ENCODE assay signal across 18 cellular contexts in the genomic region with DNA sequence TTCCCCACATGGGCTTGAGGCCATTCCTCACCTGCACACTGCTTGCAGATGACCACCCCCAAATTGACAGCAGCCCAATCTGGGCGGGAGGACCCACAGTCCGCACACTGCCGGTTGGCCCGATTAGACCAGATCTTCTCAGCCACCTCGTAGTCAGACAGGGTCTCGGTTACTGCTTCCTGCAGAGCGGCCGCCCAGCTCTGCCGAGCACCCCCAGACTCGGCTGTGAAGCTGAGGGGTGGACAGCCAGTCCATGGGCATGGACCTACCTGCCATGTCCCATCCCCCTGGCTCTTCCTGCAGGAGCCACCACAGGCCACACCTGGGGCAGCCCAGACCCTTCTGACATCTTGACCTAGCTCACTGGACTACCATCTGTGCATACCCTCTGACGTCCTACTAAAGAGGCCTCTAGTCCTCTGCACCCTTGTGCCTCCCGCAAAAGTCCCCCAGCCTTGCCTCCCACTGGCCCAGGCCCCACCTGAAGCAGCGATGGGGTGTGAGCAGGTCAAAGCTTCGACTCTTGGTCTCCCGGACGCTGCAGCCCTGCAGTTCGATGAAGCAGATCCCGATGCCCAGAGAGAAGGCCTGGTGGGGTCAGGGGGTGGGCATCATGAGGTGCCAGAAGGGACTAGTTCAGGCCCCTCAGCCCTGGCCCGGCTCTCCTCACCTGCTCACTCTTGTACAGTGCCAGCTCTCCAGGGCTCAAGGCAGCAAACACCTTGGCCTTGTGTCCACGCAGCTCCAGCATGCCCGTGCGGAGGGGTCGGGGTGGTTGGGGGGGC. TPM values are rescaled to one million over a fixed set of nuclear protein-coding genes. Genes with fewer than 3 reads are reported as not detected.
DNase-seq lines count a peak whose midpoint lies in the region; ATAC-seq, FAIRE-seq and TF ChIP-seq lines count a peak whose summit lies in the region.
"Had no signal": no experiment of that assay in that cellular context is flagged by ENCODE, and none has a peak within 500 bp of the region (broad histone marks: within the 10 kb centered on the region; RNA-seq: fewer than 3 reads in every experiment).

No MANE protein-coding gene starts in this region.

- H2BK5ac ChIP-seq in H1 (ENCODE audit: low read depth, low read length): peak overlapping the region; percentile 90; the same call in 1 of the 2 replicates

- no peaks in the 10 kb centered on the region for H3K79me2 ChIP-seq in H1 (ENCODE audit: control insufficient read depth in 1 of 2, insufficient read depth in 2 of 2, low read length in 2 of 2)

- no peak overlapping the region for H3K9ac ChIP-seq in H1 (replicated peaks in 1 of 4; ENCODE audit: extremely low read depth in 1 of 4, low read depth in 3 of 4, low read length in 3 of 4)
- H3K9ac ChIP-seq: BLaER1 treated with 17β-estradiol and CSF1 and Interleukin-3, amounts not matched to agents 10 nM and 100 nM had no signal

- H3K27ac Mint-ChIP-seq in naive thymus-derived CD4-positive, alpha-beta T cell: no peak overlapping the region
- no peak overlapping the region for H3K27ac Mint-ChIP-seq in stimulated activated effector memory CD8-positive, alpha-beta T cell treated with anti-CD3 and anti-CD28 coated beads, Interleukin-12 subunit alpha, Interleukin-12 subunit beta, amount 100 ng/mL, for 72 hours
- H3K27ac Mint-ChIP-seq in CD8-positive, alpha-beta memory T cell: peak overlapping the region in 1 of 8 donors; percentile 47
- H3K27ac Mint-ChIP-seq: B cell; CD8-positive, alpha-beta T cell; IgD-negative memory B cell had no signal

- no peak overlapping the region for H3K4me3 Mint-ChIP-seq in naive thymus-derived CD4-positive, alpha-beta T cell
- no peak overlapping the region for H3K4me3 Mint-ChIP-seq in stimulated activated effector memory CD8-positive, alpha-beta T cell treated with anti-CD3 and anti-CD28 coated beads, Interleukin-12 subunit alpha, Interleukin-12 subunit beta, amount 100 ng/mL, for 72 hours
- no peak overlapping the region for H3K4me3 Mint-ChIP-seq in CD8-positive, alpha-beta memory T cell
- H3K4me3 Mint-ChIP-seq: B cell; CD8-positive, alpha-beta T cell; IgD-negative memory B cell had no signal

- no peaks in the 10 kb centered on the region for H3K9me3 ChIP-seq in H1 (ENCODE audit: insufficient read depth in 2 of 2, low read depth in 1 of 2, low read length in 1 of 2)
- H3K9me3 ChIP-seq in naive thymus-derived CD4-positive, alpha-beta T cell (ENCODE audit: control insufficient read depth in 2 of 3, low read length in 3 of 3): no peaks in the 10 kb centered on the region
- H3K9me3 ChIP-seq in CD8-positive, alpha-beta memory T cell (ENCODE audit: low read length): no peaks in the 10 kb centered on the region
- H3K9me3 ChIP-seq: BLaER1 treated with 17β-estradiol and CSF1 and Interleukin-3, amounts not matched to agents 10 nM and 100 nM; HAP-1 had no signal

- FAIRE-seq in H1 (lab: Jason Lieb, UNC): no peak
- FAIRE-seq: G401.6, GM12891, HepG2 had no signal

- no peak for TF ChIP-seq EP300 in H1 (IDR thresholded peaks at IDR 0.05; ENCODE audit: borderline replicate concordance in 1 of 2, low read depth in 2 of 2, low read length in 2 of 2)

- no peak overlapping the region for H2AFZ ChIP-seq in H1 (ENCODE audit: low read length)

- no peak for TF ChIP-seq POLR2A in H1 (IDR thresholded peaks at IDR 0.05; ENCODE audit: control extremely low read depth in 1 of 2, low read depth in 2 of 2, low read length in 2 of 2)

- no peaks in the 10 kb centered on the region for H3K27me3 Mint-ChIP-seq in naive thymus-derived CD4-positive, alpha-beta T cell
- H3K27me3 Mint-ChIP-seq in CD8-positive, alpha-beta memory T cell: peaks cover 0 to 2% of the 10 kb centered on the region in 2 donors

- H3K9me3 Mint-ChIP-seq in naive thymus-derived CD4-positive, alpha-beta T cell: no peaks in the 10 kb centered on the region
- no peaks in the 10 kb centered on the region for H3K9me3 Mint-ChIP-seq in stimulated activated effector memory CD8-positive, alpha-beta T cell treated with anti-CD3 and anti-CD28 coated beads, Interleukin-12 subunit alpha, Interleukin-12 subunit beta, amount 100 ng/mL, for 72 hours
- H3K9me3 Mint-ChIP-seq in CD8-positive, alpha-beta memory T cell: no peaks in the 10 kb centered on the region
- H3K9me3 Mint-ChIP-seq: CD8-positive, alpha-beta T cell had no signal

- H3K14ac ChIP-seq in H1 (ENCODE audit: insufficient read length): no peak overlapping the region

- no peak overlapping the region for H3K56ac ChIP-seq in H1 (replicated peaks; ENCODE audit: insufficient read length, low read depth, low read length)

- H4K20me1 ChIP-seq in H1 (replicated peaks in 1 of 2; ENCODE audit: control insufficient read depth in 1 of 2, insufficient read depth in 2 of 2, low read length in 2 of 2): peaks cover 0 to 6% of the 10 kb centered on the region in 2 experiments

- no peaks in the 10 kb centered on the region for H3K36me3 Mint-ChIP-seq in naive thymus-derived CD4-positive, alpha-beta T cell
- peaks cover 5% of the 10 kb centered on the region for H3K36me3 Mint-ChIP-seq in stimulated activated effector memory CD8-positive, alpha-beta T cell treated with anti-CD3 and anti-CD28 coated beads, Interleukin-12 subunit alpha, Interleukin-12 subunit beta, amount 100 ng/mL, for 72 hours
- H3K36me3 Mint-ChIP-seq in CD8-positive, alpha-beta memory T cell: peaks cover 0 to 6% (median 1%) of the 10 kb centered on the region in 3 donors
- H3K36me3 Mint-ChIP-seq: CD8-positive, alpha-beta T cell had no signal

- no peak overlapping the region for H4K5ac ChIP-seq in H1 (ENCODE audit: insufficient read length, low read depth, low read length)

- H3K23ac ChIP-seq in H1 (ENCODE audit: insufficient read length): no peak overlapping the region

- no peak overlapping the region for H2BK12ac ChIP-seq in H1 (ENCODE audit: low read depth, low read length)

- no peak overlapping the region for H3K4me3 ChIP-seq in H1 (ENCODE audit: extremely low read depth in 1 of 4, insufficient read depth in 2 of 4, low read depth in 3 of 4, low read length in 4 of 4)
- H3K4me3 ChIP-seq in naive thymus-derived CD4-positive, alpha-beta T cell (ENCODE audit: low read length): no peak overlapping the region
- H3K4me3 ChIP-seq in CD8-positive, alpha-beta memory T cell (ENCODE audit: low read length): no peak overlapping the region
- H3K4me3 ChIP-seq: BLaER1 treated with 17β-estradiol and CSF1 and Interleukin-3, amounts not matched to agents 10 nM and 100 nM; HAP-1 had no signal

- H3K4me1 ChIP-seq in H1 (replicated peaks in 1 of 4; ENCODE audit: control insufficient read depth in 3 of 4, insufficient read depth in 4 of 4, low read length in 3 of 4): peaks cover 2 to 13% (median 7%) of the 10 kb centered on the region in 4 experiments; a peak in 5 of 7 replicates
- no peaks in the 10 kb centered on the region for H3K4me1 ChIP-seq in naive thymus-derived CD4-positive, alpha-beta T cell (ENCODE audit: control insufficient read depth in 2 of 2, insufficient read depth in 2 of 2, low read length in 2 of 2)
- no peaks in the 10 kb centered on the region for H3K4me1 ChIP-seq in CD8-positive, alpha-beta memory T cell (ENCODE audit: insufficient read depth, low read length)

- peaks cover 1% of the 10 kb centered on the region; the same call in 1 of the 2 replicates for H3K23me2 ChIP-seq in H1 (ENCODE audit: low read depth, low read length)

- no peak overlapping the region for H4K91ac ChIP-seq in H1 (replicated peaks; ENCODE audit: insufficient read length, low read length)

- H3K27me3 ChIP-seq in H1 (replicated peaks in 1 of 4; ENCODE audit: control insufficient read depth in 3 of 4, extremely low read depth in 1 of 4, insufficient read depth in 3 of 4, low read length in 3 of 4): no peaks in the 10 kb centered on the region
- no peaks in the 10 kb centered on the region for H3K27me3 ChIP-seq in naive thymus-derived CD4-positive, alpha-beta T cell (ENCODE audit: control insufficient read depth in 2 of 2, insufficient read depth in 2 of 2, low read length in 2 of 2)
- H3K27me3 ChIP-seq in CD8-positive, alpha-beta memory T cell (ENCODE audit: insufficient read depth, low read length, poor library complexity, severe bottlenecking): no peaks in the 10 kb centered on the region
- H3K27me3 ChIP-seq: BLaER1 treated with 17β-estradiol and CSF1 and Interleukin-3, amounts not matched to agents 10 nM and 100 nM had no signal

- H3K18ac ChIP-seq in H1 (ENCODE audit: extremely low read depth, low read length): no peak overlapping the region

- intact Hi-C loops in naive thymus-derived CD4-positive, alpha-beta T cell (cut with micrococcal nuclease): no loop called here

- no peak for DNase-seq in RWPE1 (ENCODE audit: low spot score)
- DNase-seq in H1 (ENCODE audit: low read depth in 1 of 2, low spot score in 2 of 2): no peak
- DNase-seq in naive thymus-derived CD4-positive, alpha-beta T cell: no peak
- no peak for DNase-seq in stimulated activated effector memory CD8-positive, alpha-beta T cell treated with anti-CD3 and anti-CD28 coated beads, Interleukin-12 subunit alpha, Interleukin-12 subunit beta, amount 100 ng/mL, for 72 hours (ENCODE audit: low spot score in 2 of 2)
- no peak for DNase-seq in CD8-positive, alpha-beta memory T cell
- DNase-seq: CD8-positive, alpha-beta T cell; COR-L47; KBM-7 had no signal

- no peak overlapping the region for H3K4me2 ChIP-seq in H1 (ENCODE audit: insufficient read depth in 1 of 2, low read depth in 2 of 2, low read length in 2 of 2)

- TF ChIP-seq RAD21 in H1 (IDR thresholded peaks at IDR 0.05 in 1 of 2, conservative IDR thresholded peaks at IDR 0.05 in 1 of 2; ENCODE audit: low read depth in 2 of 2, low read length in 2 of 2): no peak

- WGBS in H1 (ENCODE audit: extremely low coverage in 1 of 2, insufficient coverage in 1 of 2, insufficient read length in 1 of 2, insufficient replicate concordance in 2 of 2, low coverage in 1 of 2, low lambda C conversion rate in 2 of 2, missing lambda C conversion rate in 1 of 2), 2 experiments: 94% methylated on average over 23 of the region's 23 CpGs; no CpG with 5 or more reads in 1 of the 2 experiments

- no peaks in the 10 kb centered on the region for H3K79me1 ChIP-seq in H1 (ENCODE audit: low read depth, low read length)

- no peak overlapping the region for H2AK5ac ChIP-seq in H1 (ENCODE audit: low read depth, low read length)

- no peak overlapping the region for H2BK20ac ChIP-seq in H1 (ENCODE audit: low read length)

- H3K27ac ChIP-seq in RWPE1: peak overlapping the region; percentile 2; the same call in 1 of the 2 replicates
- no peak overlapping the region for H3K27ac ChIP-seq in H1 (ENCODE audit: low read depth, low read length)
- no peak overlapping the region for H3K27ac ChIP-seq in naive thymus-derived CD4-positive, alpha-beta T cell (ENCODE audit: low read depth, low read length)
- H3K27ac ChIP-seq in CD8-positive, alpha-beta memory T cell (ENCODE audit: low read depth, low read length): no peak overlapping the region
- H3K27ac ChIP-seq: BLaER1 treated with 17β-estradiol and CSF1 and Interleukin-3, amounts not matched to agents 10 nM and 100 nM had no signal

- H2BK120ac ChIP-seq in H1 (replicated peaks; ENCODE audit: low read depth, low read length): no peak overlapping the region

- H3K4me1 Mint-ChIP-seq in naive thymus-derived CD4-positive, alpha-beta T cell: peaks cover 0 to 4% (median 0%) of the 10 kb centered on the region in 7 donors
- no peaks in the 10 kb centered on the region for H3K4me1 Mint-ChIP-seq in stimulated activated effector memory CD8-positive, alpha-beta T cell treated with anti-CD3 and anti-CD28 coated beads, Interleukin-12 subunit alpha, Interleukin-12 subunit beta, amount 100 ng/mL, for 72 hours
- no peaks in the 10 kb centered on the region for H3K4me1 Mint-ChIP-seq in CD8-positive, alpha-beta memory T cell
- H3K4me1 Mint-ChIP-seq: B cell, IgD-negative memory B cell had no signal

- CTCF ChIA-PET in RWPE1 (lab: Yijun Ruan, JAX) (interaction anchor here (0.6 to 1.7 kb wide), 5 partner anchors 7 to 317 kb away, joined by 3 to 7 read pairs (median 3); no protein-coding TSS in a partner anchor), H1 (lab: Charles Lee; ENCODE audit: partially characterized antibody) (interaction anchor here (0.7 to 11.0 kb wide), 9 partner anchors 8 to 471 kb away, joined by 3 to 137 read pairs (median 8); no protein-coding TSS in a partner anchor)
- CTCF ChIA-PET in naive thymus-derived CD4-positive, alpha-beta T cell (lab: Charles Lee): interaction anchor here (0.5 to 3.3 kb wide), 4 partner anchors 8 to 1389 kb away, joined by 3 to 15 read pairs (median 4); no protein-coding TSS in a partner anchor
- CTCF ChIA-PET in CD8-positive, alpha-beta memory T cell (lab: Charles Lee): interaction anchor here (0.9 to 3.4 kb wide), 5 partner anchors 9 to 207 kb away, joined by 3 to 19 read pairs (median 4); a partner anchor contains a TSS

- H3K36me3 ChIP-seq in H1 (ENCODE audit: control insufficient read depth in 2 of 4, insufficient read depth in 4 of 4, low read length in 3 of 4): peaks cover 9 to 20% (median 11%) of the 10 kb centered on the region in 4 experiments; a peak in 6 of 8 replicates
- no peaks in the 10 kb centered on the region for H3K36me3 ChIP-seq in naive thymus-derived CD4-positive, alpha-beta T cell (ENCODE audit: control insufficient read depth in 2 of 3, insufficient read depth in 3 of 3, low read length in 3 of 3)
- H3K36me3 ChIP-seq in CD8-positive, alpha-beta memory T cell (ENCODE audit: insufficient read depth, low read length): no peaks in the 10 kb centered on the region
- H3K36me3 ChIP-seq: HAP-1 had no signal

- H4K8ac ChIP-seq in H1 (ENCODE audit: extremely low read depth, insufficient read depth, low read length): no peak overlapping the region; the same call in 1 of the 2 replicates

- no peak for TF ChIP-seq CTCF in RWPE1 (conservative IDR thresholded peaks at IDR 0.05; ENCODE audit: low read depth)
- TF ChIP-seq CTCF in H1 (IDR thresholded peaks at IDR 0.05; ENCODE audit: control extremely low read depth in 1 of 3, insufficient read depth in 1 of 3, low read depth in 1 of 3, low read length in 3 of 3): no peak

- H3K4ac ChIP-seq in H1 (replicated peaks; ENCODE audit: insufficient read length, low read depth, low read length): no peak overlapping the region

- ATAC-seq in naive thymus-derived CD4-positive, alpha-beta T cell: peak; percentile 16
- peak; percentile 27 for ATAC-seq in stimulated activated effector memory CD8-positive, alpha-beta T cell treated with anti-CD3 and anti-CD28 coated beads, Interleukin-12 subunit alpha, Interleukin-12 subunit beta, amount 100 ng/mL, for 72 hours
- ATAC-seq in GM21576 (IDR thresholded peaks at IDR 0.05; ENCODE audit: unreplicated experiment) (no peak), GM19463 (IDR thresholded peaks at IDR 0.05; ENCODE audit: unreplicated experiment) (no peak), HG02970 (IDR thresholded peaks at IDR 0.05; ENCODE audit: low FRiP score, unreplicated experiment) (no peak)
- ATAC-seq: CD8-positive, alpha-beta T cell; HepG2 had no signal

- POLR2A ChIA-PET in RWPE1 (lab: Yijun Ruan, JAX; ENCODE audit: low non-redundant PET): no interaction called here
- POLR2A ChIA-PET in H1 (lab: Charles Lee; ENCODE audit: partially characterized antibody): interaction anchor here (0.7 to 1.9 kb wide), 7 partner anchors 9 to 213 kb away, joined by 3 to 8 read pairs (median 3); a partner anchor contains a TSS
- POLR2A ChIA-PET in naive thymus-derived CD4-positive, alpha-beta T cell (lab: Charles Lee): interaction anchor here (1.5 to 1.6 kb wide), 2 partner anchors 11 to 288 kb away, joined by 4 to 5 read pairs; no protein-coding TSS in a partner anchor
- POLR2A ChIA-PET in CD8-positive, alpha-beta memory T cell (lab: Charles Lee): no interaction called here

- H2BK15ac ChIP-seq in H1 (ENCODE audit: low read length): no peak overlapping the region

RNA-seq across cellular contexts. Expression of a gene that starts 9.8 kb away (rescaled TPM):
- total RNA-seq in H1 (2021; fragmentation: NEBNext Ultra II Directional; extraction: Animal tissue kit (Norgen Biotek cat#: 25700)): 45.7 and 48.6 TPM in 2 replicates
- 14.4 and 19.7 TPM in 2 replicates for polyA plus RNA-seq in H1 (2011; rRNA removed)
- polyA plus RNA-seq in H1 (2011; cell fraction: cytosol; rRNA removed): 15.0 TPM
- polyA plus RNA-seq in H1 (2011; cell fraction: nucleus; rRNA removed): 74.7 TPM
- polyA plus RNA-seq in H1 (2012, experiment 1 of 2): 34.7 to 39.3 TPM (median 37.2 TPM) in 4 replicates
- 33.8 TPM for polyA plus RNA-seq in H1 (2012, experiment 2 of 2)
- polyA plus RNA-seq in H1 (2013, experiment 1 of 2): 27.3 TPM
- 25.0 TPM for polyA plus RNA-seq in H1 (2013, experiment 2 of 2)
- polyA minus RNA-seq in H1 (2011; rRNA and poly(A)+ RNA removed): 20.9 and 22.2 TPM in 2 replicates
- polyA minus RNA-seq in H1 (2011; cell fraction: cytosol; rRNA and poly(A)+ RNA removed): 20.5 TPM
- 27.6 TPM for polyA minus RNA-seq in H1 (2011; cell fraction: nucleus; rRNA and poly(A)+ RNA removed)
- 10 to 100 TPM in 2 of 5 experiments, 1 to 10 TPM in 3; 1.0 to 15.3 (median 9.8) TPM for total RNA-seq in naive thymus-derived CD4-positive, alpha-beta T cell
- polyA plus RNA-seq in naive thymus-derived CD4-positive, alpha-beta T cell: not detected
- 1 to 10 TPM; 6.9 to 7.9 TPM for total RNA-seq in CD8-positive, alpha-beta memory T cell
- polyA plus RNA-seq in CD8-positive, alpha-beta memory T cell: 0.20 TPM
- total RNA-seq: HepG2 had no signal
- polyA plus RNA-seq: IgD-negative memory B cell had no signal

RNA-seq across cellular contexts. Expression of a gene that starts 21.0 kb away (rescaled TPM):
- 30.1 and 32.2 TPM in 2 replicates for total RNA-seq in H1 (2021; fragmentation: NEBNext Ultra II Directional; extraction: Animal tissue kit (Norgen Biotek cat#: 25700))
- 22.0 and 36.8 TPM in 2 replicates for polyA plus RNA-seq in H1 (2011; rRNA removed)
- polyA plus RNA-seq in H1 (2011; cell fraction: cytosol; rRNA removed): 51.4 TPM
- 345 TPM for polyA plus RNA-seq in H1 (2011; cell fraction: nucleus; rRNA removed)
- polyA plus RNA-seq in H1 (2012, experiment 1 of 2): 26.3 to 30.1 TPM (median 27.0 TPM) in 4 replicates
- polyA plus RNA-seq in H1 (2012, experiment 2 of 2): 13.2 TPM
- polyA plus RNA-seq in H1 (2013, experiment 1 of 2): 22.6 TPM
- 19.8 TPM for polyA plus RNA-seq in H1 (2013, experiment 2 of 2)
- polyA minus RNA-seq in H1 (2011; rRNA and poly(A)+ RNA removed): 16.2 and 17.4 TPM in 2 replicates
- 15.9 TPM for polyA minus RNA-seq in H1 (2011; cell fraction: cytosol; rRNA and poly(A)+ RNA removed)
- polyA minus RNA-seq in H1 (2011; cell fraction: nucleus; rRNA and poly(A)+ RNA removed): 56.3 TPM
- 10 to 100 TPM; 69.6 to 96.1 (median 92.3) TPM for total RNA-seq in naive thymus-derived CD4-positive, alpha-beta T cell
- polyA plus RNA-seq in naive thymus-derived CD4-positive, alpha-beta T cell: 1 to 10 TPM; 4.9 to 7.7 TPM
- 10 to 100 TPM; 31.1 to 33.7 TPM for total RNA-seq in CD8-positive, alpha-beta memory T cell
- 14.6 TPM for polyA plus RNA-seq in CD8-positive, alpha-beta memory T cell

RNA-seq across cellular contexts. Expression of a gene that starts 35.5 kb away (rescaled TPM):
- 18.6 and 19.2 TPM in 2 replicates for total RNA-seq in H1 (2021; fragmentation: NEBNext Ultra II Directional; extraction: Animal tissue kit (Norgen Biotek cat#: 25700))
- 23.7 and 33.1 TPM in 2 replicates for polyA plus RNA-seq in H1 (2011; rRNA removed)
- 31.2 TPM for polyA plus RNA-seq in H1 (2011; cell fraction: cytosol; rRNA removed)
- polyA plus RNA-seq in H1 (2011; cell fraction: nucleus; rRNA removed): 117 TPM
- polyA plus RNA-seq in H1 (2012, experiment 1 of 2): 12.5 to 21.6 TPM (median 17.8 TPM) in 4 replicates
- 17.0 TPM for polyA plus RNA-seq in H1 (2012, experiment 2 of 2)
- 19.0 TPM for polyA plus RNA-seq in H1 (2013, experiment 1 of 2)
- 17.6 TPM for polyA plus RNA-seq in H1 (2013, experiment 2 of 2)
- polyA minus RNA-seq in H1 (2011; rRNA and poly(A)+ RNA removed): 11.9 and 13.3 TPM in 2 replicates
- 7.9 TPM for polyA minus RNA-seq in H1 (2011; cell fraction: cytosol; rRNA and poly(A)+ RNA removed)
- polyA minus RNA-seq in H1 (2011; cell fraction: nucleus; rRNA and poly(A)+ RNA removed): 18.7 TPM
- total RNA-seq in naive thymus-derived CD4-positive, alpha-beta T cell: 10 to 100 TPM; 14.3 to 21.7 (median 17.5) TPM
- polyA plus RNA-seq in naive thymus-derived CD4-positive, alpha-beta T cell: 1 to 10 TPM; 1.8 to 3.4 TPM
- 10 to 100 TPM; 24.8 to 26.2 TPM for total RNA-seq in CD8-positive, alpha-beta memory T cell
- polyA plus RNA-seq in CD8-positive, alpha-beta memory T cell: 3.7 TPM

RNA-seq across cellular contexts. Expression of a gene that starts 35.6 kb away (rescaled TPM):
- total RNA-seq in H1 (2021; fragmentation: NEBNext Ultra II Directional; extraction: Animal tissue kit (Norgen Biotek cat#: 25700)): 98.5 and 99.0 TPM in 2 replicates
- 120 and 124 TPM in 2 replicates for polyA plus RNA-seq in H1 (2011; rRNA removed)
- 136 TPM for polyA plus RNA-seq in H1 (2011; cell fraction: cytosol; rRNA removed)
- polyA plus RNA-seq in H1 (2011; cell fraction: nucleus; rRNA removed): 146 TPM
- polyA plus RNA-seq in H1 (2012, experiment 1 of 2): 97.2 to 108 TPM (median 102 TPM) in 4 replicates
- polyA plus RNA-seq in H1 (2012, experiment 2 of 2): 126 TPM
- polyA plus RNA-seq in H1 (2013, experiment 1 of 2): 75.7 TPM
- polyA plus RNA-seq in H1 (2013, experiment 2 of 2): 75.1 TPM
- polyA minus RNA-seq in H1 (2011; rRNA and poly(A)+ RNA removed): 143 and 172 TPM in 2 replicates
- polyA minus RNA-seq in H1 (2011; cell fraction: cytosol; rRNA and poly(A)+ RNA removed): 76.8 TPM
- 65.7 TPM for polyA minus RNA-seq in H1 (2011; cell fraction: nucleus; rRNA and poly(A)+ RNA removed)
- total RNA-seq in naive thymus-derived CD4-positive, alpha-beta T cell: 10 to 100 TPM; 70.0 to 92.8 (median 79.0) TPM
- polyA plus RNA-seq in naive thymus-derived CD4-positive, alpha-beta T cell: 100 to 1,000 TPM; 100 to 102 TPM
- total RNA-seq in CD8-positive, alpha-beta memory T cell: 10 to 100 TPM; 74.8 to 78.6 TPM
- 92.8 TPM for polyA plus RNA-seq in CD8-positive, alpha-beta memory T cell

RNA-seq across cellular contexts. Expression of a gene that starts 53.5 kb away (rescaled TPM):
- total RNA-seq in H1 (2021; fragmentation: NEBNext Ultra II Directional; extraction: Animal tissue kit (Norgen Biotek cat#: 25700)): 107 and 114 TPM in 2 replicates
- polyA plus RNA-seq in H1 (2011; rRNA removed): 61.2 and 70.9 TPM in 2 replicates
- polyA plus RNA-seq in H1 (2011; cell fraction: cytosol; rRNA removed): 48.9 TPM
- 141 TPM for polyA plus RNA-seq in H1 (2011; cell fraction: nucleus; rRNA removed)
- 75.5 to 89.0 TPM (median 87.1 TPM) in 4 replicates for polyA plus RNA-seq in H1 (2012, experiment 1 of 2)
- 29.3 TPM for polyA plus RNA-seq in H1 (2012, experiment 2 of 2)
- polyA plus RNA-seq in H1 (2013, experiment 1 of 2): 88.0 TPM
- polyA plus RNA-seq in H1 (2013, experiment 2 of 2): 97.4 TPM
- 87.4 and 92.8 TPM in 2 replicates for polyA minus RNA-seq in H1 (2011; rRNA and poly(A)+ RNA removed)
- 48.5 TPM for polyA minus RNA-seq in H1 (2011; cell fraction: cytosol; rRNA and poly(A)+ RNA removed)
- 88.3 TPM for polyA minus RNA-seq in H1 (2011; cell fraction: nucleus; rRNA and poly(A)+ RNA removed)
- total RNA-seq in naive thymus-derived CD4-positive, alpha-beta T cell: 100 to 1,000 TPM; 163 to 278 (median 173) TPM
- polyA plus RNA-seq in naive thymus-derived CD4-positive, alpha-beta T cell: 100 to 1,000 TPM in 1 of 2 donors, 10 to 100 TPM in 1; 89.7 to 105 TPM
- total RNA-seq in CD8-positive, alpha-beta memory T cell: 100 to 1,000 TPM; 212 to 217 TPM
- polyA plus RNA-seq in CD8-positive, alpha-beta memory T cell: 151 TPM

Comparison
In these comparisons a context has a peak if more than half of its experiments do, and no peak if none do; other contexts are left out.
1. ATAC-seq: peak in naive thymus-derived CD4-positive, alpha-beta T cell (single experiment) and stimulated activated effector memory CD8-positive, alpha-beta T cell treated with anti-CD3 and anti-CD28 coated beads, Interleukin-12 subunit alpha, Interleukin-12 subunit beta, amount 100 ng/mL, for 72 hours (single experiment); none in GM21576 (single experiment), GM19463 (single experiment) and HG02970 (single experiment).
2. POLR2A ChIA-PET loops: an anchor here in H1 (0.7 to 1.9 kb wide) and naive thymus-derived CD4-positive, alpha-beta T cell (1.5 to 1.6 kb wide); none called in RWPE1 and CD8-positive, alpha-beta memory T cell.